In genomic region chr7:130667593-130668257, GRCh38 we compare ENCODE assay signal across 2 cellular contexts.
A peak's percentile ranks its signal among the peaks of the same experiment; 100 is the strongest.
TF ChIP-seq lines count a peak whose summit lies in the region.

No MANE protein-coding gene starts in this region.

TF ChIP-seq in GM12878, 131 proteins besides CTCF, POLR2A, EP300 and RAD21:
- TF ChIP-seq ESRRA (IDR thresholded peaks at IDR 0.05; ENCODE audit: low read length), result no peak
- no peak for TF ChIP-seq WRNIP1 (IDR thresholded peaks at IDR 0.05; ENCODE audit: borderline replicate concordance, low read depth, low read length)
- TF ChIP-seq IKZF2 (IDR thresholded peaks at IDR 0.05), result no peak
- no peak for TF ChIP-seq REST (IDR thresholded peaks at IDR 0.05; ENCODE audit: low read depth, low read length)
- TF ChIP-seq NR2C1 (IDR thresholded peaks at IDR 0.05), result no peak
- no peak for TF ChIP-seq GABPA (IDR thresholded peaks at IDR 0.05; ENCODE audit: low read depth)
- no peak for TF ChIP-seq MTA2 (IDR thresholded peaks at IDR 0.05; ENCODE audit: low read depth)
- TF ChIP-seq SREBF1 (IDR thresholded peaks at IDR 0.05; ENCODE audit: low read length), result no peak
- 0 out of 2 replicates have a peak, but pooled peaks have one; percentile 53 for TF ChIP-seq LARP7 (IDR thresholded peaks at IDR 0.05)
- TF ChIP-seq ZZZ3 (IDR thresholded peaks at IDR 0.05; ENCODE audit: control insufficient read depth, insufficient read length, low read depth), result no peak
- TF ChIP-seq CBX5 (IDR thresholded peaks at IDR 0.05; ENCODE audit: low read depth), result no peak
- peak; percentile 37; the same call in 1 of the 2 replicates for TF ChIP-seq IKZF1 (conservative IDR thresholded peaks at IDR 0.05)
- no peak for TF ChIP-seq POLR2AphosphoS2 (IDR thresholded peaks at IDR 0.05; ENCODE audit: low read depth, low read length)
- no peak for TF ChIP-seq CEBPZ (IDR thresholded peaks at IDR 0.05; ENCODE audit: low read depth, low read length)
- TF ChIP-seq PAX8 (IDR thresholded peaks at IDR 0.05), result no peak
- no peak for TF ChIP-seq TAF1 (IDR thresholded peaks at IDR 0.05; ENCODE audit: borderline replicate concordance, low read depth, low read length)
- peak; percentile 67 for TF ChIP-seq MEF2B (IDR thresholded peaks at IDR 0.05; ENCODE audit: partially characterized antibody, poor library complexity, severe bottlenecking)
- no peak for TF ChIP-seq CHD1 (IDR thresholded peaks at IDR 0.05; ENCODE audit: low read depth, low read length)
- no peak for TF ChIP-seq ZNF592 (IDR thresholded peaks at IDR 0.05)
- no peak for TF ChIP-seq CBFB (IDR thresholded peaks at IDR 0.05; ENCODE audit: low read depth)
TF ChIP-seq in GM12878: peak in this region for 3.

TF ChIP-seq in liver, 16 proteins besides CTCF, POLR2A, EP300 and RAD21:
- TF ChIP-seq RXRA (IDR thresholded peaks at IDR 0.05), result no peak
- TF ChIP-seq YY1 (IDR thresholded peaks at IDR 0.05), result no peak
- no peak for TF ChIP-seq EGR1 (IDR thresholded peaks at IDR 0.05; ENCODE audit: low read depth in 2 of 2)
- TF ChIP-seq NR2F2 (IDR thresholded peaks at IDR 0.05), result no peak
- TF ChIP-seq GABPA (IDR thresholded peaks at IDR 0.05 in 1 of 2, conservative IDR thresholded peaks at IDR 0.05 in 1 of 2), result no peak
- no peak for TF ChIP-seq HNF4G (IDR thresholded peaks at IDR 0.05)
- TF ChIP-seq HNF4A (conservative IDR thresholded peaks at IDR 0.05), result no peak
- no peak for TF ChIP-seq REST (IDR thresholded peaks at IDR 0.05)
- no peak for TF ChIP-seq JUND (IDR thresholded peaks at IDR 0.05)
- TF ChIP-seq ATF3 (IDR thresholded peaks at IDR 0.05), result no peak
- no peak for TF ChIP-seq TAF1 (conservative IDR thresholded peaks at IDR 0.05)
